Comparison of ENCODE assay signal across 8 cellular contexts in genomic region chr3:196568246-196569002, GRCh38. TPM values are rescaled to one million over a fixed set of nuclear protein-coding genes. Genes with fewer than 3 reads are reported as not detected.
DNase-seq lines count a peak whose midpoint lies in the region; ATAC-seq and TF ChIP-seq lines count a peak whose summit lies in the region.

FBXO45 (plus strand) TSS chr3:196568660; CDS start chr3:196568985, 325 bp downstream.
WDR53 (minus strand) TSS chr3:196568554; CDS start chr3:196561475, 7,079 bp downstream.

- TF ChIP-seq POLR2A in GM19193 (IDR thresholded peaks at IDR 0.05; ENCODE audit: extremely low read depth, insufficient read depth, insufficient read length), result peak; percentile 87

- DNase-seq in Ammon's horn (ENCODE audit: low spot score) (peak; percentile 96), NCI-H460 (ENCODE audit: extremely low read depth, low read depth) (peak; percentile 87), cerebellar cortex (ENCODE audit: low spot score) (peak; percentile 94), islet precursor cell (peak; percentile 97)
- DNase-seq in activated CD4-positive, CD25-positive, alpha-beta regulatory T cell treated with anti-CD3 and anti-CD28 coated beads, Interleukin-2, amount 50 U/mL, for 72 hours, result peak; percentile 93
- peak; percentile 91 for DNase-seq in stimulated activated CD4-positive, alpha-beta T cell treated with anti-CD3 and anti-CD28 coated beads, Interleukin-12 subunit alpha, Interleukin-12 subunit beta, amount 100 ng/mL, for 4 hours

- ATAC-seq in HG03432 (IDR thresholded peaks at IDR 0.05; ENCODE audit: unreplicated experiment), result peak; percentile 94

RNA-seq across cellular contexts. Expression of gene FBXO45, which starts in this region (rescaled TPM):
- total RNA-seq in NCI-H460 (2014; rRNA removed; shearing (Covaris generic)), result 21.5 and 22.0 TPM in 2 replicates
- polyA plus RNA-seq in NCI-H460 (2014; cell fraction: nucleus; rRNA removed), result 10.5 and 18.8 TPM in 2 replicates

RNA-seq across cellular contexts. Expression of gene WDR53, which starts in this region (rescaled TPM):
- total RNA-seq in NCI-H460 (2014; rRNA removed; shearing (Covaris generic)), result 5.8 and 9.8 TPM in 2 replicates
- 3.9 and 18.7 TPM in 2 replicates for polyA plus RNA-seq in NCI-H460 (2014; cell fraction: nucleus; rRNA removed)

Comparison
In these comparisons a context has a peak if more than half of its experiments do, and no peak if none do; other contexts are left out.
1. Peak in every context shown above with its lines: DNase-seq and ATAC-seq.